Comparison of ENCODE assay signal across 18 cellular contexts in the genomic region with DNA sequence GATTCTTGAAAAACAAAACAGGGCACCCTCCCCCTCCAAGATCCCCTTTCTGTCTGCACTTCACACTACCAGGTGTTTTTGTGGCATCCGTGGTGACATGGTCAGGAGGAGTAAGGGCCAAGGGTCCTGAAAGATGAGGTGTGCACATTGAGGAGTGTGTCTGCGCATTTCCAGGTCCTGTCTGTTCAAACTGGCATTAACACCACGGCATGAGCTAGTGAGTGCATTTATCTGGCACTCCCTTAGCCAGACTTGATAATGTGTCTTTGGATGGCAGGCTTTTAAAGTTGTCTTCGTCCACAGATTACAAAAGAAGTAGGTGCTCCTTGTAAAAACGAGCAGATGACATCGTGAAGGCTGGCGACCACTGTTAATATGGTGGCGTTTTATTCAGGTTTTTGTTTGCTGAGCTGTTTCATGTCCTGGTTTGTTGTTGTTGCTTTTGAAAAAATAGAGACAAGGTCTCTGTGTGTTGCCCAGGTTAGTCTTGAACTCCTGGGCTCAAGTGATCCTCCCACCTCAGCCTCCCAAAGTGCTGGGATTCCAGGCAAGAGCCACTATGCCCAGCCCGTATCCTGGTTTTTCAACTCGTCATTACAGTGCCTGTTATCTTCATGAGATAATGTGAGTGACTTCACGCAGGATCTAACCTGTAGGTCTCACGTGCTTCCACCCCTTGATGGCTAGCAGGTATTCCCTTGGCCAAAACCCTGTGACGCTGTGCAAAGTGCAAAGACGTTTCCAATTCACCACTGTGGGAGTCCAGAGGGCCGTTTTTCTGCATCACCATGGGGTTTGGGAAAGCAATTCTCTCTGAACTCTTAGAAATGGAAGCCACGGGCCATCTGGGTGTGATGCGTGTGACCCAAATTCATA. TPM values are rescaled to one million over a fixed set of nuclear protein-coding genes. Genes with fewer than 3 reads are reported as not detected.
DNase-seq lines count a peak whose midpoint lies in the region; ATAC-seq, FAIRE-seq and TF ChIP-seq lines count a peak whose summit lies in the region.
"Had no signal": no experiment of that assay in that cellular context is flagged by ENCODE, and none has a peak within 500 bp of the region (broad histone marks: within the 10 kb centered on the region; RNA-seq: fewer than 3 reads in every experiment).

No MANE protein-coding gene starts in this region.

- H3K9me3 Mint-ChIP-seq in HFFc6 = no peaks in the 10 kb centered on the region
- H3K9me3 Mint-ChIP-seq: activated naive CD4-positive, alpha-beta T cell treated with anti-CD3 and anti-CD28 coated beads, Interleukin-2, amount 50 U/mL, for 72 hours; IgD-negative memory B cell had no signal

- H3K4me1 Mint-ChIP-seq in HFFc6 (ENCODE audit: low read depth) = peaks cover 76% of the 10 kb centered on the region

- H3K27ac ChIP-seq in K562 (ENCODE audit: extremely low read depth, low read depth, low read length) = no peak overlapping the region
- H3K27ac ChIP-seq in kidney (ENCODE audit: low read depth in 2 of 2, low read length in 2 of 2) = peak overlapping the region; percentile 65 to 93
- H3K27ac ChIP-seq in spleen = peak overlapping the region in 5 of 8 donors; percentile 33 to 64 (median 55)
- H3K27ac ChIP-seq in uterus = no peak overlapping the region

- no peak for TF ChIP-seq POLR2A in K562 (conservative IDR thresholded peaks at IDR 0.05)
- no peak for TF ChIP-seq POLR2A in spleen (IDR thresholded peaks at IDR 0.05)
- no peak for TF ChIP-seq POLR2A in uterus (IDR thresholded peaks at IDR 0.05)

- POLR2A ChIA-PET in K562 (lab: Yijun Ruan, JAX) = interaction anchor here (0.6 kb wide), 1 partner anchor 305 kb away, joined by 3 read pairs; no protein-coding TSS in a partner anchor

- no peak for ATAC-seq in K562
- ATAC-seq in left colon = no peak
- ATAC-seq in HG03159 (IDR thresholded peaks at IDR 0.05; ENCODE audit: unreplicated experiment) = no peak
- ATAC-seq: activated CD4-positive, alpha-beta T cell treated with anti-CD3 and anti-CD28 coated beads for 36 hours; activated naive CD4-positive, alpha-beta T cell treated with anti-CD3 and anti-CD28 coated beads, Interleukin-2, amount 50 U/mL, for 72 hours had no signal

- H3K36me3 ChIP-seq in K562 (ENCODE audit: control insufficient read depth, insufficient read depth, low read length) = no peaks in the 10 kb centered on the region
- no peaks in the 10 kb centered on the region for H3K36me3 ChIP-seq in kidney (ENCODE audit: control insufficient read depth in 1 of 2, insufficient read depth in 2 of 2, low read length in 2 of 2)
- no peaks in the 10 kb centered on the region for H3K36me3 ChIP-seq in spleen
- no peaks in the 10 kb centered on the region for H3K36me3 ChIP-seq in uterus

- no peak overlapping the region for H3K4me3 ChIP-seq in K562
- H3K4me3 ChIP-seq in kidney (ENCODE audit: low read length in 2 of 2) = peak overlapping the region in 1 of 2 donors; percentile 15
- H3K4me3 ChIP-seq in spleen = no peak overlapping the region
- no peak overlapping the region for H3K4me3 ChIP-seq in uterus

- DNase-seq in HFFc6 (no peak), K562 (ENCODE audit: extremely low read depth in 1 of 4, low spot score in 3 of 4) (no peak), kidney (no peak), spleen (no peak), uterus (no peak), left colon (no peak), NCI-H2107 (lab: John Stamatoyannopoulos, UW) (no peak)
- DNase-seq: activated CD4-positive, alpha-beta T cell treated with anti-CD3 and anti-CD28 coated beads for 36 hours; DMS 273 treated with DMSO at 0.1 percent for 48 hours; effector memory CD4-positive, alpha-beta T cell; NCI-H1105; stimulated activated naive CD4-positive, alpha-beta T cell had no signal

- H3K27me3 ChIP-seq in K562 (ENCODE audit: control insufficient read depth in 2 of 2, insufficient read depth in 2 of 2, low read length in 2 of 2) (peaks cover 34 to 92% of the 10 kb centered on the region in 2 experiments), spleen (replicated peaks in 1 of 7) (peaks cover 0 to 30% (median 20%) of the 10 kb centered on the region in 7 donors), uterus (no peaks in the 10 kb centered on the region)

- in situ Hi-C loops in K562 (cut with MboI) = no loop called here

- H3K27me3 Mint-ChIP-seq in HFFc6 (ENCODE audit: insufficient read depth) = peaks cover 1% of the 10 kb centered on the region

- no peak for TF ChIP-seq RAD21 in K562 (CRISPR knock-in tag; conservative IDR thresholded peaks at IDR 0.05 in 1 of 2, IDR thresholded peaks at IDR 0.05 in 1 of 2)

- no peak overlapping the region for H2AFZ ChIP-seq in K562 (ENCODE audit: low read depth, low read length)

- no peaks in the 10 kb centered on the region for H3K9me1 ChIP-seq in K562 (ENCODE audit: control insufficient read depth, insufficient read depth, low read length)

- H3K9me3 ChIP-seq in K562 (replicated peaks; ENCODE audit: control insufficient read depth, insufficient read depth, low read depth, low read length) (no peaks in the 10 kb centered on the region), kidney (ENCODE audit: control insufficient read depth in 1 of 2, low read length in 2 of 2) (no peaks in the 10 kb centered on the region), spleen (no peaks in the 10 kb centered on the region), uterus (no peaks in the 10 kb centered on the region)

- peaks cover 6 to 21% of the 10 kb centered on the region in 2 experiments for H3K4me1 ChIP-seq in K562 (replicated peaks in 1 of 2; ENCODE audit: control insufficient read depth in 2 of 2, insufficient read depth in 2 of 2, low read length in 2 of 2)
- H3K4me1 ChIP-seq in kidney (ENCODE audit: control insufficient read depth in 1 of 2, insufficient read depth in 1 of 2, low read depth in 1 of 2, low read length in 2 of 2) = peaks cover 36 to 45% of the 10 kb centered on the region in 2 donors
- peaks cover 11 to 72% (median 43%) of the 10 kb centered on the region in 6 donors for H3K4me1 ChIP-seq in spleen
- peaks cover 0 to 5% of the 10 kb centered on the region in 2 donors for H3K4me1 ChIP-seq in uterus

- H3K79me2 ChIP-seq in K562 (ENCODE audit: control insufficient read depth, insufficient read depth, low read length) = no peaks in the 10 kb centered on the region

- no peak overlapping the region for H3K4me2 ChIP-seq in K562 (ENCODE audit: insufficient read depth, low read length)

- TF ChIP-seq CTCF in HFFc6 (IDR thresholded peaks at IDR 0.05) = no peak
- no peak for TF ChIP-seq CTCF in K562 (IDR thresholded peaks at IDR 0.05 in 2 of 3, conservative IDR thresholded peaks at IDR 0.05 in 1 of 3; ENCODE audit: insufficient read depth in 2 of 3, low read depth in 1 of 3, low read length in 3 of 3)
- no peak for TF ChIP-seq CTCF in kidney (IDR thresholded peaks at IDR 0.05; ENCODE audit: borderline replicate concordance, extremely low read depth, insufficient read depth)
- TF ChIP-seq CTCF in spleen (IDR thresholded peaks at IDR 0.05 in 8 of 11, conservative IDR thresholded peaks at IDR 0.05 in 3 of 11) = no peak
- TF ChIP-seq CTCF in uterus (IDR thresholded peaks at IDR 0.05) = no peak

- H3K9ac ChIP-seq in K562 (ENCODE audit: insufficient read depth in 1 of 2, low read depth in 2 of 2, low read length in 2 of 2) = no peak overlapping the region
- peak overlapping the region in 1 of 2 donors; percentile 93 for H3K9ac ChIP-seq in kidney (ENCODE audit: low read length in 2 of 2)

- no TSS peak for BruUV-seq in K562 (replicated peaks; lab: Mats Ljungman, UMichigan)

- H3K36me3 Mint-ChIP-seq in HFFc6 (ENCODE audit: low read depth) = no peaks in the 10 kb centered on the region
- H3K36me3 Mint-ChIP-seq: activated naive CD4-positive, alpha-beta T cell treated with anti-CD3 and anti-CD28 coated beads, Interleukin-2, amount 50 U/mL, for 72 hours; IgD-negative memory B cell had no signal

- no peak for FAIRE-seq in K562 (lab: Jason Lieb, UNC)
- no peak for FAIRE-seq in kidney (lab: Jason Lieb, UNC)
- FAIRE-seq: GM18507 had no signal

- 0 out of 2 replicates have a peak, but pooled peaks cover 7% of the 10 kb centered on the region for H4K20me1 ChIP-seq in K562 (replicated peaks; ENCODE audit: control insufficient read depth, insufficient read depth, low read length)

- peak overlapping the region; percentile 94 for H3K27ac Mint-ChIP-seq in HFFc6
- H3K27ac Mint-ChIP-seq: activated CD4-positive, alpha-beta T cell treated with anti-CD3 and anti-CD28 coated beads for 36 hours; B cell; IgD-negative memory B cell had no signal

- TF ChIP-seq EP300 in K562 (IDR thresholded peaks at IDR 0.05; ENCODE audit: low read length) = no peak

- intact Hi-C loops in K562 (cut with micrococcal nuclease) (loop anchor here (10.0 kb wide), 1 partner anchor 277 kb away; the partner anchor contains the start of gene CTRC), kidney (cut with DNase I) (no loop called here), spleen (cut with DNase I; ENCODE audit: low total_unique reads) (loop anchor here (10.0 kb wide), 1 partner anchor 107 kb away; no protein-coding TSS in a partner anchor), uterus (cut with DNase I; ENCODE audit: low total_unique reads) (loop anchor here (10.0 kb wide), 1 partner anchor 107 kb away; no protein-coding TSS in a partner anchor), left colon (cut with DNase I, micrococcal nuclease) (loop anchor here in 1 of 2 donors (10.0 kb wide), 1 partner anchor 117 kb away; no protein-coding TSS in a partner anchor)

- CTCF ChIA-PET in K562 (lab: Yijun Ruan, JAX; ENCODE audit: low intra/inter-chr PET ratio) = interaction anchor here (0.8 kb wide), 1 partner anchor 134 kb away, joined by 3 read pairs; no protein-coding TSS in a partner anchor

- H3K4me3 Mint-ChIP-seq in HFFc6 = peak overlapping the region; percentile 86; the same call in 1 of the 2 replicates
- H3K4me3 Mint-ChIP-seq: activated CD4-positive, alpha-beta T cell treated with anti-CD3 and anti-CD28 coated beads for 36 hours; B cell had no signal

- WGBS in K562 (ENCODE audit: insufficient coverage, low coverage, missing lambda C conversion rate) = 3% methylated on average over 17 of the region's 17 CpGs
- 84 to 88% (median 86%) methylated on average over 17 of the region's 17 CpGs for WGBS in spleen, 5 donors

RNA-seq across cellular contexts. Expression of gene TMEM51, which starts 4.2 kb away (rescaled TPM):
- total RNA-seq in HFFc6 (2021; fragmentation: NEBNext Ultra II Directional; extraction: Animal tissue kit (Norgen Biotek cat#: 25700)) = 1 to 10 TPM; 4.8 to 6.8 (median 6.6) TPM
- total RNA-seq in K562 (2011; cell fraction: chromatin; rRNA removed; ENCODE audit: low replicate concordance) = not detected in 2 replicates
- total RNA-seq in K562 (2011; cell fraction: nucleolus; rRNA removed) = 0.50 and 0.53 TPM in 2 replicates
- 0.37 TPM in 1 of 2 replicates, not detected in the other for total RNA-seq in K562 (2011; cell fraction: nucleoplasm; rRNA removed)
- total RNA-seq in K562 (2014; rRNA removed) = 0.95 and 1.1 TPM in 2 replicates
- 0.16 and 0.55 TPM in 2 replicates for total RNA-seq in K562 (2014; rRNA removed; fragmentation: Illumina TruSeq; extraction: Trizol)
- total RNA-seq in K562 (2015; rRNA removed; fragmentation: Illumina TruSeq; extraction: Trizol) = 0.58 and 0.64 TPM in 2 replicates
- total RNA-seq in K562 (2021) = 0.80 and 1.0 TPM in 2 replicates
- 0.13 and 0.49 TPM in 2 replicates for polyA plus RNA-seq in K562 (2011; rRNA removed)
- 0.33 and 0.47 TPM in 2 replicates for polyA plus RNA-seq in K562 (2011; cell fraction: cytosol; rRNA removed)
- polyA plus RNA-seq in K562 (2011; cell fraction: nucleus; rRNA removed) = 0.21 and 0.34 TPM in 2 replicates
- polyA plus RNA-seq in K562 (2012) = 1.5 and 1.7 TPM in 2 replicates
- polyA plus RNA-seq in K562 (2014; fragmentation: Illumina TruSeq; extraction: Trizol) = 0.88 and 0.94 TPM in 2 replicates
- under 1 TPM; 0.06 to 0.07 TPM for polyA plus RNA-seq in K562 (2014; fragmentation: Nextera tagmentation; extraction: Ambion mirVana)
- 0.62 and 1.4 TPM in 2 replicates for polyA plus RNA-seq in K562 (2014; rRNA removed)
- polyA minus RNA-seq in K562 (2011; rRNA and poly(A)+ RNA removed) = 0.15 TPM in 1 of 2 replicates, not detected in the other
- 0.73 TPM in 1 of 2 replicates, not detected in the other for polyA minus RNA-seq in K562 (2011; cell fraction: cytosol; rRNA and poly(A)+ RNA removed)
- 0.44 TPM in 1 of 2 replicates, not detected in the other for polyA minus RNA-seq in K562 (2011; cell fraction: nucleus; rRNA and poly(A)+ RNA removed)
- 48.4 TPM for total RNA-seq in kidney
- polyA plus RNA-seq in kidney (ENCODE audit: insufficient read depth, low read depth, low replicate concordance) = 38.1 TPM
- 10 to 100 TPM in 3 of 7 donors, 1 to 10 TPM in 4; 6.0 to 13.8 (median 8.4) TPM for total RNA-seq in spleen
- 1 to 10 TPM; 3.5 to 5.3 (median 3.9) TPM for polyA plus RNA-seq in spleen
- 10 to 100 TPM in 1 of 4 donors, 1 to 10 TPM in 3; 1.3 to 45.0 (median 9.9) TPM for total RNA-seq in uterus
- 10 to 100 TPM; 23.4 to 27.4 TPM for total RNA-seq in left colon
- total RNA-seq: T-helper 2 cell treated with Interferon-gamma antibody and Interleukin-4, amounts not matched to agents 100 ng/mL and 5 ng/mL, for 36 hours had no signal
- polyA plus RNA-seq: IgD-negative memory B cell had no signal

Comparison
In these comparisons a context has a peak if more than half of its experiments do, and no peak if none do; other contexts are left out.
1. H3K27ac ChIP-seq: peak in kidney (2 of 2) and spleen (5 of 8); none in K562 (single experiment) and uterus (0 of 2).